In the genomic region with DNA sequence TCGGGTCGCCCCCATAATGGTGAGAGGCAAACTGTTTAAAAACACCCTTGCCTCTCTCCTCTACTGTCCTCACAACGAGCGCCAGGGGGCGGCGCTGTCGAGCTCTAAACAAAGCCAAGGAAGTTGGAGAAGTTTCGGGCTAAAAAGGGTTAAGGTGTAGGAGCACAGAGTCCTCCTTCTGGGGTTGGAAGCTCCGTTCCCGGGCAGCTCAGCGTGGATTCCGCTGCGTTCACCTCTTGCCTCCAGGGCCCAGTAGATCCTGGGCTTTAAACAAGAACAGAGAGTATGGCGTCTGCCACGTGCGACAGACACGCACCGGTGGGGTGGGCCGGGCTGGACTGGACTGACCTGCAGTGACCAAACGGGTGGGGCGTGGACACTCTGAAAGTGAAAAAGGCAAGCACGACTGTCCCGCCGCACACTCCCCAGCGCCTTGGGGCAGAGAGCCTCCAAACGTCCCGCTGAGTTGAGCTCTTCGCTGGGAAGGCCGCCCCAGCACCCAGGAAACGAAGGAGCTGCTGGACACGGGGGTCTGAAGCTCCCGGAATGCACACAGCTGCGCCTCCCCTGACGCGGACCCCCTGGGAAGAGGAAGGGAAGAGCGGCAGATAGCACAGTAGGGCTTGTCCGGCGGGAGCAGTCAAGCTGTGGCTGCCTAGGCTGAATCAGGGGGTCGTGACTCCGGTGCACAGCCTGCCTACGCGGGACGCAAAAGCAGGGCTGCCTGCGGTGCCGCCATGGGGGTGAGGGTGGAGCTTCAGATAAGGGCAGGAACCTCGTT, we compare ENCODE assay signal across 9 cellular contexts. TPM values are rescaled to one million over a fixed set of nuclear protein-coding genes. Genes with fewer than 3 reads are reported as not detected.
DNase-seq lines count a peak whose midpoint lies in the region; ATAC-seq, FAIRE-seq and TF ChIP-seq lines count a peak whose summit lies in the region.
"Had no signal": no experiment of that assay in that cellular context is flagged by ENCODE, and none has a peak within 500 bp of the region (broad histone marks: within the 10 kb centered on the region; RNA-seq: fewer than 3 reads in every experiment).

No MANE protein-coding gene starts in this region.

- POLR2A ChIA-PET in A549 (lab: Yijun Ruan, JAX): interaction anchor here (0.5 to 4.6 kb wide), 17 partner anchors 8 to 661 kb away, joined by 3 to 48 read pairs (median 4); a partner anchor contains a TSS

- H3K4me1 ChIP-seq in A549 (peaks cover 29% of the 10 kb centered on the region), esophagus squamous epithelium (peaks cover 12 to 63% (median 23%) of the 10 kb centered on the region in 3 donors), mononuclear cell (ENCODE audit: insufficient read depth, low read length) (peaks cover 51% of the 10 kb centered on the region), upper lobe of left lung (peaks cover 31 to 47% (median 38%) of the 10 kb centered on the region in 4 donors)

- peak in 1 of 2 experiments; percentile 77 for DNase-seq in A549 (ENCODE audit: low read depth in 1 of 2, low spot score in 1 of 2)
- peak; percentile 51 for DNase-seq in H4 (ENCODE audit: low spot score)
- DNase-seq in SKM-1 (lab: John Stamatoyannopoulos, UW; ENCODE audit: unreplicated experiment): peak; percentile 47
- peak; percentile 33 for DNase-seq in esophagus squamous epithelium (lab: John Stamatoyannopoulos, UW)
- DNase-seq in upper lobe of left lung: peak; percentile 82 to 96
- no peak for DNase-seq in NCI-H345 treated with DMSO at 0.1 percent for 48 hours (lab: John Stamatoyannopoulos, UW; ENCODE audit: unreplicated experiment)

- WGBS in A549 (ENCODE audit: missing lambda C conversion rate): 63% methylated on average over 42 of the region's 46 CpGs
- WGBS in esophagus squamous epithelium, 2 donors: 15 to 26% methylated on average over 15 to 18 of the region's 46 CpGs
- WGBS in upper lobe of left lung, 2 donors: 7 to 11% methylated on average over 31 to 37 of the region's 46 CpGs

- CTCF ChIA-PET in A549 (lab: Yijun Ruan, JAX): interaction anchor here (0.6 to 11.1 kb wide), 70 partner anchors 12 to 443 kb away, joined by 3 to 190 read pairs (median 4); a partner anchor contains a TSS

- H3K27ac ChIP-seq in A549: peak overlapping the region; percentile 93 to 95
- H3K27ac ChIP-seq in esophagus squamous epithelium: peak overlapping the region; percentile 93 to 98 (median 96)
- peak overlapping the region; percentile 85 to 89 (median 88) for H3K27ac ChIP-seq in upper lobe of left lung

- H3K27me3 ChIP-seq in esophagus squamous epithelium (peaks cover 0 to 56% (median 0%) of the 10 kb centered on the region in 4 donors), mononuclear cell (ENCODE audit: insufficient read depth, low read length) (peaks cover 17% of the 10 kb centered on the region), upper lobe of left lung (peaks cover 0 to 2% (median 0%) of the 10 kb centered on the region in 4 donors)

- H3K4me3 ChIP-seq in A549 (peak overlapping the region; percentile 72), esophagus squamous epithelium (peak overlapping the region; percentile 45 to 78 (median 66)), mononuclear cell (ENCODE audit: low read length) (peak overlapping the region; percentile 29), upper lobe of left lung (peak overlapping the region; percentile 12 to 69 (median 55))

- TF ChIP-seq EP300 in A549 (IDR thresholded peaks at IDR 0.05) (no peak), upper lobe of left lung (IDR thresholded peaks at IDR 0.05) (peak in 1 of 4 donors; percentile 15)

- H3K4me2 ChIP-seq in A549: peak overlapping the region; percentile 79

- H3K9me3 ChIP-seq in A549 (no peaks in the 10 kb centered on the region), esophagus squamous epithelium (no peaks in the 10 kb centered on the region), mononuclear cell (ENCODE audit: low read depth, low read length) (no peaks in the 10 kb centered on the region), upper lobe of left lung (no peaks in the 10 kb centered on the region)

- FAIRE-seq in A549 (lab: Jason Lieb, UNC): no peak
- FAIRE-seq: frontal cortex had no signal

- intact Hi-C loops in esophagus squamous epithelium (cut with DNase I): no loop called here

- TF ChIP-seq POLR2A in A549 (IDR thresholded peaks at IDR 0.05; ENCODE audit: low read length) (no peak), esophagus squamous epithelium (IDR thresholded peaks at IDR 0.05) (peak in 2 of 4 donors; percentile 40 to 55), upper lobe of left lung (IDR thresholded peaks at IDR 0.05) (peak in 2 of 4 donors; percentile 22 to 59)

- ATAC-seq in A549: peak; percentile 3 to 34
- ATAC-seq in upper lobe of left lung (ENCODE audit: low FRiP score in 2 of 2): peak; percentile 70 to 85
- no peak for ATAC-seq in GM18873 (IDR thresholded peaks at IDR 0.05; ENCODE audit: low FRiP score, unreplicated experiment)

- H3K36me3 ChIP-seq in esophagus squamous epithelium: no peaks in the 10 kb centered on the region
- H3K36me3 ChIP-seq in upper lobe of left lung: no peaks in the 10 kb centered on the region

- peak; percentile 76 for TF ChIP-seq CTCF in A549 (IDR thresholded peaks at IDR 0.05)
- TF ChIP-seq CTCF in esophagus squamous epithelium (IDR thresholded peaks at IDR 0.05): peak; percentile 68 to 94 (median 79)
- peak; percentile 74 to 83 (median 80) for TF ChIP-seq CTCF in upper lobe of left lung (IDR thresholded peaks at IDR 0.05)

- TF ChIP-seq RAD21 in A549 (conservative IDR thresholded peaks at IDR 0.05 in 1 of 2, IDR thresholded peaks at IDR 0.05 in 1 of 2): peak; percentile 73 to 74

TF ChIP-seq in A549, 52 proteins besides CTCF, POLR2A, EP300 and RAD21:
- TF ChIP-seq SMC3 (IDR thresholded peaks at IDR 0.05): peak; percentile 87
- no peak for TF ChIP-seq KDM5A (IDR thresholded peaks at IDR 0.05)
- TF ChIP-seq, protein P1, sequence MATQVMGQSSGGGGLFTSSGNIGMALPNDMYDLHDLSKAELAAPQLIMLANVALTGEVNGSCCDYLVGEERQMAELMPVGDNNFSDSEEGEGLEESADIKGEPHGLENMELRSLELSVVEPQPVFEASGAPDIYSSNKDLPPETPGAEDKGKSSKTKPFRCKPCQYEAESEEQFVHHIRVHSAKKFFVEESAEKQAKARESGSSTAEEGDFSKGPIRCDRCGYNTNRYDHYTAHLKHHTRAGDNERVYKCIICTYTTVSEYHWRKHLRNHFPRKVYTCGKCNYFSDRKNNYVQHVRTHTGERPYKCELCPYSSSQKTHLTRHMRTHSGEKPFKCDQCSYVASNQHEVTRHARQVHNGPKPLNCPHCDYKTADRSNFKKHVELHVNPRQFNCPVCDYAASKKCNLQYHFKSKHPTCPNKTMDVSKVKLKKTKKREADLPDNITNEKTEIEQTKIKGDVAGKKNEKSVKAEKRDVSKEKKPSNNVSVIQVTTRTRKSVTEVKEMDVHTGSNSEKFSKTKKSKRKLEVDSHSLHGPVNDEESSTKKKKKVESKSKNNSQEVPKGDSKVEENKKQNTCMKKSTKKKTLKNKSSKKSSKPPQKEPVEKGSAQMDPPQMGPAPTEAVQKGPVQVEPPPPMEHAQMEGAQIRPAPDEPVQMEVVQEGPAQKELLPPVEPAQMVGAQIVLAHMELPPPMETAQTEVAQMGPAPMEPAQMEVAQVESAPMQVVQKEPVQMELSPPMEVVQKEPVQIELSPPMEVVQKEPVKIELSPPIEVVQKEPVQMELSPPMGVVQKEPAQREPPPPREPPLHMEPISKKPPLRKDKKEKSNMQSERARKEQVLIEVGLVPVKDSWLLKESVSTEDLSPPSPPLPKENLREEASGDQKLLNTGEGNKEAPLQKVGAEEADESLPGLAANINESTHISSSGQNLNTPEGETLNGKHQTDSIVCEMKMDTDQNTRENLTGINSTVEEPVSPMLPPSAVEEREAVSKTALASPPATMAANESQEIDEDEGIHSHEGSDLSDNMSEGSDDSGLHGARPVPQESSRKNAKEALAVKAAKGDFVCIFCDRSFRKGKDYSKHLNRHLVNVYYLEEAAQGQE (IDR thresholded peaks at IDR 0.05): no peak
- no peak for TF ChIP-seq HOXB5 (CRISPR knock-in tag; IDR thresholded peaks at IDR 0.05)
- no peak for TF ChIP-seq HOXA7 (CRISPR knock-in tag; IDR thresholded peaks at IDR 0.05)
TF ChIP-seq in A549: peak in this region for 1.

RNA-seq across cellular contexts. Expression of a gene that starts 1.6 kb away (rescaled TPM):
- polyA plus RNA-seq in A549 (2011; rRNA removed) (26.8 and 29.6 TPM in 2 replicates), A549 (2017; fragmentation: RNase III; extraction: RNeasy Plus Mini Kit Qiagen cat#74134 plus additional on column Dnase treatment) (19.1 to 28.1 TPM (median 25.8 TPM) in 3 replicates)
- 16.5 and 21.6 TPM in 2 replicates for polyA plus RNA-seq in A549 (2012; cell fraction: cytosol; rRNA removed)
- polyA plus RNA-seq in A549 (2012; cell fraction: nucleus; rRNA removed): 40.4 and 67.1 TPM in 2 replicates
- 9.7 and 9.9 TPM in 2 replicates for polyA minus RNA-seq in A549 (2011; rRNA and poly(A)+ RNA removed)
- 0.04 and 0.33 TPM in 2 replicates for total RNA-seq in H4 (2014; rRNA removed; shearing (Covaris generic))
- total RNA-seq in esophagus squamous epithelium (10 to 100 TPM; 54.9 to 93.4 (median 75.1) TPM), mononuclear cell (82.1 TPM), upper lobe of left lung (100 to 1,000 TPM in 3 of 6 donors, 10 to 100 TPM in 3; 17.8 to 235 (median 88.1) TPM)

RNA-seq across cellular contexts. Expression of a gene that starts 15.9 kb away (rescaled TPM):
- 0.07 TPM in 1 of 2 replicates, not detected in the other for polyA plus RNA-seq in A549 (2011; rRNA removed)
- polyA plus RNA-seq in A549 (2012; cell fraction: cytosol; rRNA removed): 0.06 and 0.07 TPM in 2 replicates
- polyA plus RNA-seq in A549 (2012; cell fraction: nucleus; rRNA removed): 0.24 TPM in 1 of 2 replicates, not detected in the other
- 0.08 TPM in 2 of 3 replicates, not detected in the other for polyA plus RNA-seq in A549 (2017; fragmentation: RNase III; extraction: RNeasy Plus Mini Kit Qiagen cat#74134 plus additional on column Dnase treatment)
- polyA minus RNA-seq in A549 (2011; rRNA and poly(A)+ RNA removed): not detected in 2 replicates
- total RNA-seq in H4 (2014; rRNA removed; shearing (Covaris generic)): not detected in 2 replicates
- not detected for total RNA-seq in esophagus squamous epithelium
- not detected for total RNA-seq in mononuclear cell
- under 1 TPM in 1 of 6 donors, not detected in 5; 0.30 TPM for total RNA-seq in upper lobe of left lung

RNA-seq across cellular contexts. Expression of a gene that starts 35.1 kb away (rescaled TPM):
- polyA plus RNA-seq in A549 (2011; rRNA removed) (not detected in 2 replicates), A549 (2017; fragmentation: RNase III; extraction: RNeasy Plus Mini Kit Qiagen cat#74134 plus additional on column Dnase treatment) (not detected in 3 replicates)
- not detected in 2 replicates for polyA plus RNA-seq in A549 (2012; cell fraction: cytosol; rRNA removed)
- not detected in 2 replicates for polyA plus RNA-seq in A549 (2012; cell fraction: nucleus; rRNA removed)
- not detected in 2 replicates for polyA minus RNA-seq in A549 (2011; rRNA and poly(A)+ RNA removed)
- total RNA-seq in H4 (2014; rRNA removed; shearing (Covaris generic)): not detected in 2 replicates
- total RNA-seq in esophagus squamous epithelium (10 to 100 TPM in 2 of 4 donors, 1 to 10 TPM in 2; 4.5 to 22.9 (median 14.6) TPM), mononuclear cell (85.5 TPM), upper lobe of left lung (100 to 1,000 TPM in 1 of 6 donors, 10 to 100 TPM in 5; 25.1 to 160 (median 68.8) TPM)

Comparison
In these comparisons a context has a peak if more than half of its experiments do, and no peak if none do; other contexts are left out.
1. RNA of a gene that starts 1.6 kb away (total RNA-seq): 17.8 to 235 TPM in upper lobe of left lung, 82.1 TPM in mononuclear cell (single experiment) and 54.9 to 93.4 TPM in esophagus squamous epithelium; 0.04 to 0.33 TPM in H4; every median in the first group is over 10 times any median in the second.
2. Peak in every context shown above with its lines, with median percentiles within 50 percentile points of each other: H3K27ac ChIP-seq, H3K4me3 ChIP-seq and CTCF ChIP-seq.